In the genomic region with DNA sequence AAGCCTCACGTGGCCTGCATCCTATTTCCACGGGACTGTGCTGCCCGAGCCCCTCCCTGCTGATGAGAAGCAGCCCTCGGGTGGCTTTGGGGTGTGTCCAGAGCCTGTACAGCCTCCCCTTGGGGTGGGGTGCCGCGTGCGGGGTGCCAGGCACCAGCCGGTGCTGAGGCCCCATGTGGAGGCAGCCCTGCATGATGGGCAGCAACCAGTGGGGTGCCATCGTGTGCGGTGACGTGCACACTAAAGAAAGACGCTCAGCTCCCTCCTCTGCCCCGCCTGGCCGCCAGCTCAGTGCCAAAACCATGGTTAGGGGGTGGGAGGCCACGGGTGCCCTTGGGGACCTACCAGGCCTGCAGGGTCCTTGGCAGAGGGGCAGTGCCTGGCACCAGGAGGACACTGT, we compare ENCODE assay signal across 22 cellular contexts. TPM values are rescaled to one million over a fixed set of nuclear protein-coding genes. Genes with fewer than 3 reads are reported as not detected.
A peak's percentile ranks its signal among the peaks of the same experiment; 100 is the strongest.
DNase-seq lines count a peak whose midpoint lies in the region; ATAC-seq and TF ChIP-seq lines count a peak whose summit lies in the region.
"Had no signal": no experiment of that assay in that cellular context is flagged by ENCODE, and none has a peak within 500 bp of the region (broad histone marks: within the 10 kb centered on the region; RNA-seq: fewer than 3 reads in every experiment).

No MANE protein-coding gene starts in this region.

- no TSS peak for BruUV-seq in Panc1 (replicated peaks; lab: Mats Ljungman, UMichigan)

- intact Hi-C loops in Panc1 (cut with micrococcal nuclease; ENCODE audit: unreplicated experiment) = no loop called here
- intact Hi-C loops in heart left ventricle (cut with DNase I) = no loop called here
- intact Hi-C loops in sciatic nerve (cut with DNase I) = no loop called here

- no peak overlapping the region for H3K4me3 ChIP-seq in Panc1 (ENCODE audit: low read depth in 2 of 2, low read length in 2 of 2)
- H3K4me3 ChIP-seq in heart left ventricle = no peak overlapping the region
- H3K4me3 ChIP-seq: uterus had no signal

- 0 out of 2 replicates have a peak, but pooled peaks cover 2% of the 10 kb centered on the region for H3K36me3 ChIP-seq in Panc1 (ENCODE audit: control insufficient read depth, insufficient read depth, low read length)
- no peaks in the 10 kb centered on the region for H3K36me3 ChIP-seq in heart left ventricle
- H3K36me3 ChIP-seq: neutrophil, uterus had no signal

- TF ChIP-seq CTCF in Panc1 (IDR thresholded peaks at IDR 0.05) = no peak
- TF ChIP-seq CTCF in heart left ventricle (IDR thresholded peaks at IDR 0.05) = no peak

- in situ Hi-C loops in Panc1 (cut with HindIII; ENCODE audit: low pct_unique_long_range_greater_than_20kb, low sequenced_read_pairs) = no loop called here

- peak; percentile 4 for DNase-seq in activated naive CD4-positive, alpha-beta T cell treated with anti-CD3 and anti-CD28 coated beads, Interleukin-2, amount 50 U/mL, for 16 hours
- DNase-seq in activated naive CD4-positive, alpha-beta T cell treated with Interleukin-2 at 50 U/mL for 16 hours = no peak
- DNase-seq in Panc1 (ENCODE audit: low read depth, low spot score) = no peak
- peak in 3 of 5 donors; percentile 17 to 51 (median 21) for DNase-seq in heart left ventricle
- peak; percentile 40 for DNase-seq in sciatic nerve (ENCODE audit: low spot score)
- DNase-seq in DMS153 treated with DMSO at 0.1 percent for 48 hours (lab: John Stamatoyannopoulos, UW; ENCODE audit: unreplicated experiment) = no peak
- no peak for DNase-seq in DMS53 (lab: John Stamatoyannopoulos, UW)
- DNase-seq: activated naive CD4-positive, alpha-beta T cell treated with anti-CD3 and anti-CD28 coated beads for 36 hours; effector memory CD8-positive, alpha-beta T cell; NCI-H1417; NCI-H2171; NCI-H69; stimulated activated CD4-positive, alpha-beta T cell treated with anti-CD3 and anti-CD28 coated beads, Interleukin-12 subunit alpha, Interleukin-12 subunit beta, amount 100 ng/mL, for 4 hours; uterus had no signal

- H3K4me1 ChIP-seq in Panc1 (ENCODE audit: control insufficient read depth, insufficient read depth, low read length) (peaks cover 64% of the 10 kb centered on the region), heart left ventricle (peaks cover 0 to 15% (median 0%) of the 10 kb centered on the region in 12 donors)
- H3K4me1 ChIP-seq: uterus had no signal

- no peaks in the 10 kb centered on the region for H3K9me3 ChIP-seq in Panc1 (ENCODE audit: control insufficient read depth, insufficient read depth, low read depth, low read length)
- H3K9me3 ChIP-seq in heart left ventricle = peaks cover 0 to 2% (median 0%) of the 10 kb centered on the region in 12 donors
- H3K9me3 ChIP-seq: neutrophil, uterus had no signal

- POLR2A ChIA-PET in Panc1 (lab: Charles Lee) = interaction anchor here (0.6 kb wide), 1 partner anchor 57 kb away, joined by 7 read pairs; no protein-coding TSS in a partner anchor

- ATAC-seq in Panc1 (peak; percentile 3; the same call in 1 of the 2 replicates), heart left ventricle (no peak), sciatic nerve (no peak), GM21360 (IDR thresholded peaks at IDR 0.05; ENCODE audit: unreplicated experiment) (no peak)
- ATAC-seq: effector memory CD8-positive, alpha-beta T cell; left colon had no signal

- peak overlapping the region; percentile 72 for H3K27ac ChIP-seq in Panc1 (ENCODE audit: low read length)
- H3K27ac ChIP-seq in heart left ventricle = no peak overlapping the region
- H3K27ac ChIP-seq: C4-2B, neutrophil, uterus, VCaP had no signal

- no peak for TF ChIP-seq POLR2A in heart left ventricle (IDR thresholded peaks at IDR 0.05)

- CTCF ChIA-PET in Panc1 (lab: Charles Lee) = interaction anchor here (0.6 to 0.7 kb wide), 2 partner anchors 12 to 59 kb away, joined by 3 to 5 read pairs; no protein-coding TSS in a partner anchor

- no peaks in the 10 kb centered on the region for H3K27me3 ChIP-seq in Panc1 (ENCODE audit: control insufficient read depth, insufficient read depth, low read length)
- peaks cover 0 to 32% (median 4%) of the 10 kb centered on the region in 9 donors for H3K27me3 ChIP-seq in heart left ventricle
- H3K27me3 ChIP-seq: neutrophil, uterus had no signal

- 81 to 92% (median 83%) methylated on average over 9 to 15 of the region's 15 CpGs for WGBS in heart left ventricle, 4 donors

RNA-seq across cellular contexts. Expression of a gene that starts 26.2 kb away (rescaled TPM):
- 44.1 TPM for total RNA-seq in Panc1 (2021; ENCODE audit: unreplicated experiment)
- 73.6 TPM for polyA plus RNA-seq in Panc1 (2012; ENCODE audit: insufficient read length)
- total RNA-seq in heart left ventricle = under 1 TPM in 3 of 9 donors, not detected in 6; 0.07 to 0.32 (median 0.07) TPM
- polyA plus RNA-seq in heart left ventricle = under 1 TPM in 1 of 2 donors, not detected in 1; 0.01 TPM
- total RNA-seq in sciatic nerve = 0.09 TPM
- total RNA-seq: activated CD4-positive, alpha-beta memory T cell treated with anti-CD3 and anti-CD28 coated beads for 36 hours; activated naive CD4-positive, alpha-beta T cell treated with anti-CD3 and anti-CD28 coated beads for 36 hours; G401; SK-MEL-5; uterus had no signal

Comparison
In these comparisons a context has a peak if more than half of its experiments do, and no peak if none do; other contexts are left out.
1. DNase-seq: peak in activated naive CD4-positive, alpha-beta T cell treated with anti-CD3 and anti-CD28 coated beads, Interleukin-2, amount 50 U/mL, for 16 hours (single experiment), heart left ventricle (3 of 5) and sciatic nerve (single experiment); none in activated naive CD4-positive, alpha-beta T cell treated with Interleukin-2 at 50 U/mL for 16 hours (single experiment), Panc1 (single experiment), DMS153 treated with DMSO at 0.1 percent for 48 hours (single experiment) and DMS53 (single experiment).
2. RNA of a gene that starts 26.2 kb away (total RNA-seq): 44.1 TPM in Panc1 (single experiment); 0.09 TPM in sciatic nerve (single experiment) and 0.07 to 0.32 TPM in heart left ventricle; every median in the first group is over 10 times any median in the second.